1 cellular context compared by ENCODE assay signal in genomic region chr10:30542001-30542861, GRCh38.
TF ChIP-seq lines count a peak whose summit lies in the region.

No MANE protein-coding gene starts in this region.

TF ChIP-seq in HepG2, 621 proteins besides CTCF, POLR2A, EP300 and RAD21 (continued from another document and continues in another):
- TF ChIP-seq CHD2 (IDR thresholded peaks at IDR 0.05; ENCODE audit: low read depth, low read length) (no peak), TOE1 (CRISPR knock-in tag; IDR thresholded peaks at IDR 0.05) (no peak), ZNF251 (CRISPR knock-in tag; IDR thresholded peaks at IDR 0.05) (no peak), GABPB1 (CRISPR knock-in tag; IDR thresholded peaks at IDR 0.05) (peak; percentile 36; the same call in 1 of the 2 replicates), ZNF121 (CRISPR knock-in tag; IDR thresholded peaks at IDR 0.05) (peak; percentile 61; the same call in 1 of the 2 replicates), ZKSCAN1 (IDR thresholded peaks at IDR 0.05; ENCODE audit: low read length) (peak; percentile 81), SRY (CRISPR knock-in tag; IDR thresholded peaks at IDR 0.05) (no peak; the same call in 1 of the 2 replicates), ZNF318 (CRISPR knock-in tag; IDR thresholded peaks at IDR 0.05) (no peak), ZNF761 (CRISPR knock-in tag; conservative IDR thresholded peaks at IDR 0.05) (no peak), CBFB (CRISPR knock-in tag; IDR thresholded peaks at IDR 0.05) (peak; percentile 73; the same call in 1 of the 2 replicates), MIER3 (CRISPR knock-in tag; IDR thresholded peaks at IDR 0.05; ENCODE audit: borderline replicate concordance) (peak; percentile 37; the same call in 1 of the 2 replicates), HOXD1 (CRISPR knock-in tag; IDR thresholded peaks at IDR 0.05) (peak; percentile 98), ZC3H4 (CRISPR knock-in tag; IDR thresholded peaks at IDR 0.05; ENCODE audit: borderline replicate concordance) (no peak), IRF1 (CRISPR knock-in tag; IDR thresholded peaks at IDR 0.05; ENCODE audit: low read depth) (no peak), TEAD2 (CRISPR knock-in tag; IDR thresholded peaks at IDR 0.05) (no peak), HMGXB4 (CRISPR knock-in tag; IDR thresholded peaks at IDR 0.05; ENCODE audit: borderline replicate concordance in 1 of 2, low read depth in 1 of 2) (peak in 1 of 2 experiments; percentile 21; a peak in 2 of 4 replicates), SAFB2 (CRISPR knock-in tag; IDR thresholded peaks at IDR 0.05; ENCODE audit: borderline replicate concordance, low read depth) (peak; percentile 36; the same call in 1 of the 2 replicates), NFRKB (IDR thresholded peaks at IDR 0.05) (no peak), ZNF766 (CRISPR knock-in tag; IDR thresholded peaks at IDR 0.05; ENCODE audit: borderline replicate concordance) (0 out of 2 replicates have a peak, but pooled peaks have one; percentile 35), ZNF512B (CRISPR knock-in tag; IDR thresholded peaks at IDR 0.05; ENCODE audit: borderline replicate concordance) (peak; percentile 79; the same call in 1 of the 2 replicates), ZNF292 (CRISPR knock-in tag; IDR thresholded peaks at IDR 0.05; ENCODE audit: borderline replicate concordance, low read depth) (no peak), ZNF343 (CRISPR knock-in tag; IDR thresholded peaks at IDR 0.05) (no peak), GPBP1L1 (CRISPR knock-in tag; IDR thresholded peaks at IDR 0.05) (no peak), NKX3-1 (CRISPR knock-in tag; IDR thresholded peaks at IDR 0.05) (peak; percentile 71), SRF (IDR thresholded peaks at IDR 0.05; ENCODE audit: low read depth, low read length) (peak; percentile 60; the same call in 1 of the 2 replicates), ZNF18 (CRISPR knock-in tag; IDR thresholded peaks at IDR 0.05; ENCODE audit: insufficient replicate concordance) (peak; percentile 58), ZFP82 (CRISPR knock-in tag; IDR thresholded peaks at IDR 0.05; ENCODE audit: borderline replicate concordance) (no peak; the same call in 1 of the 2 replicates), MZF1 (CRISPR knock-in tag; IDR thresholded peaks at IDR 0.05; ENCODE audit: borderline replicate concordance) (no peak), CCDC6 (CRISPR knock-in tag; IDR thresholded peaks at IDR 0.05) (no peak; the same call in 1 of the 2 replicates), SMAD9 (CRISPR knock-in tag; IDR thresholded peaks at IDR 0.05) (no peak), MXD3 (CRISPR knock-in tag; IDR thresholded peaks at IDR 0.05) (no peak), NR3C1 (CRISPR knock-in tag; IDR thresholded peaks at IDR 0.05) (no peak), ZNF512 (CRISPR knock-in tag; IDR thresholded peaks at IDR 0.05) (no peak), RELA (CRISPR knock-in tag; IDR thresholded peaks at IDR 0.05) (peak; percentile 64; the same call in 1 of the 2 replicates), ZNF280D (CRISPR knock-in tag; IDR thresholded peaks at IDR 0.05) (no peak)
